Comparison of ENCODE assay signal across 8 cellular contexts in genomic region chr12:122974274-122974891, GRCh38. TPM values are rescaled to one million over a fixed set of nuclear protein-coding genes. Genes with fewer than 3 reads are reported as not detected.
DNase-seq lines count a peak whose midpoint lies in the region; ATAC-seq, FAIRE-seq and TF ChIP-seq lines count a peak whose summit lies in the region.

No MANE protein-coding gene starts in this region.

- ATAC-seq in HG03175 (IDR thresholded peaks at IDR 0.05; ENCODE audit: unreplicated experiment) (peak; percentile 74), WTC11 (peak; percentile 82)

- H3K9me3 Mint-ChIP-seq in WTC11, result no peaks in the 10 kb centered on the region

- TF ChIP-seq CTCF in WTC11 (IDR thresholded peaks at IDR 0.05), result no peak
- TF ChIP-seq CTCF in cardiac fibroblast (IDR thresholded peaks at IDR 0.05; ENCODE audit: low read depth, low read length), result no peak

- H3K27me3 ChIP-seq in small intestine (ENCODE audit: control insufficient read depth in 2 of 2, insufficient read depth in 2 of 2, low read length in 2 of 2), result no peaks in the 10 kb centered on the region

- H3K27me3 Mint-ChIP-seq in WTC11 (ENCODE audit: low read depth), result no peaks in the 10 kb centered on the region

- DNase-seq in AG08395 (ENCODE audit: low spot score) (peak; percentile 95), NCI-H2227 treated with DMSO at 0.1 percent for 48 hours (lab: John Stamatoyannopoulos, UW) (peak; percentile 97), WTC11 (ENCODE audit: low spot score) (peak; percentile 99), cardiac fibroblast (ENCODE audit: low read depth in 2 of 2) (peak; percentile 99), iPS-NIHi7 (ENCODE audit: extremely low spot score) (peak; percentile 94), small intestine (peak; percentile 100)

- in situ Hi-C loops in GM18951 (cut with MboI; ENCODE audit: low sequenced_read_pairs, unreplicated experiment), result no loop called here

- H3K27ac Mint-ChIP-seq in WTC11, result peak overlapping the region; percentile 99

- peak overlapping the region; percentile 96 for H3K4me3 Mint-ChIP-seq in WTC11

- no peaks in the 10 kb centered on the region for H3K9me3 ChIP-seq in small intestine (ENCODE audit: control insufficient read depth, low read depth)

- CTCF ChIA-PET in WTC11 (lab: Charles Lee), result interaction anchor here (0.7 to 2.6 kb wide), 6 partner anchors 8 to 264 kb away, joined by 3 to 9 read pairs (median 6); partner anchors contain the start of gene ABCB9

- peak overlapping the region; percentile 93 to 94 for H3K27ac ChIP-seq in small intestine (ENCODE audit: low read depth in 1 of 2, low read length in 1 of 2)

- peak overlapping the region; percentile 89 to 97 for H3K4me3 ChIP-seq in cardiac fibroblast (replicated peaks in 1 of 2; ENCODE audit: low read depth in 2 of 2, low read length in 2 of 2)
- H3K4me3 ChIP-seq in small intestine (ENCODE audit: low read depth in 1 of 2, low read length in 2 of 2), result peak overlapping the region; percentile 75 to 77

- no peaks in the 10 kb centered on the region for H3K36me3 Mint-ChIP-seq in WTC11

- no peak for FAIRE-seq in small intestine (lab: Jason Lieb, UNC)

- WGBS in small intestine, 3 donors, result 0 to 1% (median 0%) methylated on average over 32 of the region's 32 CpGs

- TF ChIP-seq POLR2A in GM18951 (IDR thresholded peaks at IDR 0.05; ENCODE audit: extremely low read depth, insufficient read depth, insufficient read length), result peak; percentile 52

- peaks cover 9% of the 10 kb centered on the region; the same call in 1 of the 2 replicates for H3K4me1 Mint-ChIP-seq in WTC11

- H3K36me3 ChIP-seq in small intestine (ENCODE audit: control insufficient read depth in 2 of 2, insufficient read depth in 2 of 2, low read length in 2 of 2), result no peaks in the 10 kb centered on the region

- H3K4me1 ChIP-seq in small intestine (ENCODE audit: control insufficient read depth in 2 of 2, insufficient read depth in 1 of 2, low read depth in 1 of 2, low read length in 1 of 2), result peaks cover 2 to 6% of the 10 kb centered on the region in 2 donors

- POLR2A ChIA-PET in WTC11 (lab: Charles Lee), result interaction anchor here (0.6 to 2.2 kb wide), 4 partner anchors 8 to 258 kb away, joined by 3 to 11 read pairs (median 8); partner anchors contain the start of genes ABCB9, MPHOSPH9 and MTRFR

TF ChIP-seq in WTC11, 78 proteins besides CTCF, POLR2A, EP300 and RAD21 (continues in another document):
- TF ChIP-seq GABPB1 (CRISPR knock-in tag; IDR thresholded peaks at IDR 0.05) (peak; percentile 96), SP1 (CRISPR knock-in tag; conservative IDR thresholded peaks at IDR 0.05) (peak; percentile 82), USF2 (CRISPR knock-in tag; IDR thresholded peaks at IDR 0.05) (peak; percentile 53), GTF2I (CRISPR knock-in tag; conservative IDR thresholded peaks at IDR 0.05) (no peak), USF1 (CRISPR knock-in tag; IDR thresholded peaks at IDR 0.05) (0 out of 2 replicates have a peak, but pooled peaks have one; percentile 8), PRDM15 (CRISPR knock-in tag; IDR thresholded peaks at IDR 0.05) (no peak), FOXJ3 (CRISPR knock-in tag; IDR thresholded peaks at IDR 0.05; ENCODE audit: borderline replicate concordance) (no peak), NFATC4 (CRISPR knock-in tag; IDR thresholded peaks at IDR 0.05) (no peak), ZNF396 (CRISPR knock-in tag; IDR thresholded peaks at IDR 0.05; ENCODE audit: borderline replicate concordance) (no peak)
- TF ChIP-seq, protein P1, sequence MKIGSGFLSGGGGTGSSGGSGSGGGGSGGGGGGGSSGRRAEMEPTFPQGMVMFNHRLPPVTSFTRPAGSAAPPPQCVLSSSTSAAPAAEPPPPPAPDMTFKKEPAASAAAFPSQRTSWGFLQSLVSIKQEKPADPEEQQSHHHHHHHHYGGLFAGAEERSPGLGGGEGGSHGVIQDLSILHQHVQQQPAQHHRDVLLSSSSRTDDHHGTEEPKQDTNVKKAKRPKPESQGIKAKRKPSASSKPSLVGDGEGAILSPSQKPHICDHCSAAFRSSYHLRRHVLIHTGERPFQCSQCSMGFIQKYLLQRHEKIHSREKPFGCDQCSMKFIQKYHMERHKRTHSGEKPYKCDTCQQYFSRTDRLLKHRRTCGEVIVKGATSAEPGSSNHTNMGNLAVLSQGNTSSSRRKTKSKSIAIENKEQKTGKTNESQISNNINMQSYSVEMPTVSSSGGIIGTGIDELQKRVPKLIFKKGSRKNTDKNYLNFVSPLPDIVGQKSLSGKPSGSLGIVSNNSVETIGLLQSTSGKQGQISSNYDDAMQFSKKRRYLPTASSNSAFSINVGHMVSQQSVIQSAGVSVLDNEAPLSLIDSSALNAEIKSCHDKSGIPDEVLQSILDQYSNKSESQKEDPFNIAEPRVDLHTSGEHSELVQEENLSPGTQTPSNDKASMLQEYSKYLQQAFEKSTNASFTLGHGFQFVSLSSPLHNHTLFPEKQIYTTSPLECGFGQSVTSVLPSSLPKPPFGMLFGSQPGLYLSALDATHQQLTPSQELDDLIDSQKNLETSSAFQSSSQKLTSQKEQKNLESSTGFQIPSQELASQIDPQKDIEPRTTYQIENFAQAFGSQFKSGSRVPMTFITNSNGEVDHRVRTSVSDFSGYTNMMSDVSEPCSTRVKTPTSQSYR (CRISPR knock-in tag; IDR thresholded peaks at IDR 0.05), result no peak
- TF ChIP-seq, protein P2, sequence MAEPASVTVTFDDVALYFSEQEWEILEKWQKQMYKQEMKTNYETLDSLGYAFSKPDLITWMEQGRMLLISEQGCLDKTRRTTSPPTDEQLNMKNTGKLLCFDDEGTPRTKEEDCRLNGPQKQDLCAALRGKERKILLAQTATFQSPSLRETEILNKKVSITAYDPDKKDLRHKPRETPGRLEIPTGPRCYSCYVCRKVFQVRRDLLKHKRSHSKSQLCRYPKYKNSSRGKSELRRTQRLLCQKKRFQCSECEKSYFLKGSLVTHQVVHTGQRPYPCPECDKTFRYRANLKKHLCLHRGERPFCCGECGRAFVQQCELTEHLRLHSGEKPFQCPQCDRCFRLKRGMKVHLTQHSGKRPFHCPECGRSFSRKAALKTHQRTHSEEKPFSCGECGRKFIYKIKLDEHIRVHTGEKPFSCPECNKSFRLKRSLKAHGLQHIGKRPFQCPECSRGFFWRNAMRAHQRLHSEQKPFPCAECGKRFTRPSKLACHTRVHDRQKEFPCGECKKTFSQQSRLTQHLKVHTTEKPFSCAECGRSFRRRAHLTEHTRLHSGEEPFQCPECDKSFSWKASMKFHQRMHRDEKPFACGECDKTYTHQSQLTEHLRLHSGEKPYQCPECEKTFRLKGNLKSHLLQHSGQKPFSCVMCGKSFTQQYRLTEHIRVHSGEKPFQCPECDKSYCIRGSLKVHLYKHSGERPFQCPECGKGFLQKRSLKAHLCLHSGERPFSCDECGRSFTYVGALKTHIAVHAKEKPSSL (CRISPR knock-in tag; conservative IDR thresholded peaks at IDR 0.05), result no peak

RNA-seq across cellular contexts. Expression of gene OGFOD2, which starts 0.7 kb away (rescaled TPM):
- total RNA-seq in WTC11 (2021), result 17.3 to 28.1 TPM (median 23.9 TPM) in 3 replicates
- 10 to 100 TPM; 26.6 to 30.3 (median 28.2) TPM for polyA plus RNA-seq in small intestine

RNA-seq across cellular contexts. Expression of gene ARL6IP4, which starts 6.1 kb away (rescaled TPM):
- total RNA-seq in WTC11 (2021), result 133 to 150 TPM (median 146 TPM) in 3 replicates
- 100 to 1,000 TPM; 268 to 434 (median 395) TPM for polyA plus RNA-seq in small intestine

RNA-seq across cellular contexts. Expression of gene ABCB9, which starts 8.1 kb away (rescaled TPM):
- 4.8 to 6.3 TPM (median 5.8 TPM) in 3 replicates for total RNA-seq in WTC11 (2021)
- 1 to 10 TPM; 2.5 to 6.6 (median 4.1) TPM for polyA plus RNA-seq in small intestine

Comparison
In these comparisons a context has a peak if more than half of its experiments do, and no peak if none do; other contexts are left out.
1. Peak in every context shown above with its lines: DNase-seq, ATAC-seq, H3K4me3 ChIP-seq and H3K27ac ChIP-seq.